In the genomic region with DNA sequence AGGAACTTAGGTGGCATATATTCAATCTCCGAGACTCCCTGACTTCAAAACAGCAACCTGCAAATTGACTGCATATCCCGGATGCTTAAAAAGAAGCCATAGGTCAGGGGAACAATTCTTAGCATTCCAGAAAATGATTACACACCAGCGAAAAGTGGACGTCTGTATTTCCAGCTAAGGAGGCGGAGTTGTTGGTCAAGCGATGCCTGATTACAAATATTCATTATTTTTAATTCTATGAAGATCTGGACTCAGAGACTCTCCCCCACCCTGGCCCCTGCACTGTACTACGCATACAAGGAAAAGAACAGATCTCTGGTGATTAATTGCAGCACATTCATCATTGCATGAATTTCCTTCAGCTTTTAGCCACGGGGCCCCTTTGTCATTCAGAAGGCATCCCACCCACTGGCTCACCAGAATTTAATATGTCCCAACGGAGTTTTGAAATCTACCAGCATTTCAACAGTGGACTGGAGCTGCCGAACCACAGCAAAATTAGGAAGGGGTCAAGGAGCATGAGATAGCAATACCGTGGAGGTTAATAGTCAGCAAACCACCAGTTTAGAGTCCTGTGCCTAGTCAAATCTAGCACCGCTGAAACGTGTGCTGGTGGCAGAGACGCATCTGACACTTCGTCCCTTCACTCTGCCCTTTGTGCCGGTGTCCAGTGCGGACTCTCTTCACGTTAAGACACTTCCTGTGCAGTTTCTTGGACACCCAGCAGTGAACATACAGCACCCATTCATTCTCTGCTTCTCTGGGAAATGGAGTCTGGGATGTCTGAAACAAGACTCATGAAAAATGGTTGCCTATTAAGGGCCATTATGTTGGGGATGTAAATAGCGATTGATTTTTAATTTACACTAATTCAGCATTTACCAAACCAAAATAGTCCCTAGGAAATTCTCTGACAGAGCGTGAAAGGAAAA, we compare ENCODE assay signal across 1 cellular context.
TF ChIP-seq lines count a peak whose summit lies in the region.

No MANE protein-coding gene starts in this region.

TF ChIP-seq in HepG2, 621 proteins besides CTCF, POLR2A, EP300 and RAD21:
- peak; percentile 40 for TF ChIP-seq TEAD3 (CRISPR knock-in tag; optimal IDR thresholded peaks at IDR 0.05; ENCODE audit: borderline replicate concordance)
